Comparison of ENCODE assay signal across 16 cellular contexts in genomic region chr2:43160778-43161177, GRCh38.
DNase-seq lines count a peak whose midpoint lies in the region; ATAC-seq and TF ChIP-seq lines count a peak whose summit lies in the region.
"Had no signal": no experiment of that assay in that cellular context is flagged by ENCODE, and none has a peak within 500 bp of the region (broad histone marks: within the 10 kb centered on the region; RNA-seq: fewer than 3 reads in every experiment).

No MANE protein-coding gene starts in this region.

- no peak for TF ChIP-seq EP300 in ovary (IDR thresholded peaks at IDR 0.05)

- peaks cover 33 to 46% of the 10 kb centered on the region in 2 donors for H3K4me1 Mint-ChIP-seq in natural killer cell
- H3K4me1 Mint-ChIP-seq in natural killer cell treated with Interleukin-12 subunit alpha and Interleukin-12 subunit beta and Interleukin-15 and Interleukin-18, amount 100 ng/mL, for 72 hours (ENCODE audit: low read depth in 2 of 2), result peaks cover 34 to 41% of the 10 kb centered on the region in 2 donors
- peaks cover 42% of the 10 kb centered on the region for H3K4me1 Mint-ChIP-seq in activated naive CD8-positive, alpha-beta T cell treated with anti-CD3 and anti-CD28 coated beads, Interleukin-2, amount 10 ng/mL, durations not matched to agents 7 days and 5 days

- no peak overlapping the region for H3K4me3 ChIP-seq in ovary
- H3K4me3 ChIP-seq: body of pancreas, GM12878, left lung, tibial nerve had no signal

- intact Hi-C loops in natural killer cell (cut with micrococcal nuclease) (no loop called here), ovary (cut with DNase I) (no loop called here)

- H3K27ac ChIP-seq in ovary, result no peak overlapping the region

- H3K36me3 Mint-ChIP-seq in natural killer cell, result no peaks in the 10 kb centered on the region
- H3K36me3 Mint-ChIP-seq in natural killer cell treated with Interleukin-12 subunit alpha and Interleukin-12 subunit beta and Interleukin-15 and Interleukin-18, amount 100 ng/mL, for 72 hours, result no peaks in the 10 kb centered on the region
- H3K36me3 Mint-ChIP-seq in activated naive CD8-positive, alpha-beta T cell treated with anti-CD3 and anti-CD28 coated beads, Interleukin-2, amount 10 ng/mL, durations not matched to agents 7 days and 5 days, result no peaks in the 10 kb centered on the region

- WGBS in ovary, 3 donors, result 83 to 89% (median 87%) methylated on average over 5 of the region's 5 CpGs

- no peak for TF ChIP-seq POLR2A in ovary (IDR thresholded peaks at IDR 0.05)

- no peak overlapping the region for H3K4me3 Mint-ChIP-seq in natural killer cell
- H3K4me3 Mint-ChIP-seq in natural killer cell treated with Interleukin-12 subunit alpha and Interleukin-12 subunit beta and Interleukin-15 and Interleukin-18, amount 100 ng/mL, for 72 hours, result no peak overlapping the region
- H3K4me3 Mint-ChIP-seq in activated naive CD8-positive, alpha-beta T cell treated with anti-CD3 and anti-CD28 coated beads, Interleukin-2, amount 10 ng/mL, durations not matched to agents 7 days and 5 days, result no peak overlapping the region

- POLR2A ChIA-PET in activated naive CD8-positive, alpha-beta T cell treated with anti-CD3 and anti-CD28 coated beads, Interleukin-2, amount 10 ng/mL, durations not matched to agents 7 days and 5 days (lab: Charles Lee), result interaction anchor here (0.8 to 28.7 kb wide), 4 partner anchors 9 to 60 kb away, joined by 3 to 585 read pairs (median 22); partner anchors contain the start of gene ZFP36L2

- no peaks in the 10 kb centered on the region for H3K27me3 Mint-ChIP-seq in natural killer cell (ENCODE audit: low read depth in 2 of 2)
- no peaks in the 10 kb centered on the region for H3K27me3 Mint-ChIP-seq in natural killer cell treated with Interleukin-12 subunit alpha and Interleukin-12 subunit beta and Interleukin-15 and Interleukin-18, amount 100 ng/mL, for 72 hours
- H3K27me3 Mint-ChIP-seq in activated naive CD8-positive, alpha-beta T cell treated with anti-CD3 and anti-CD28 coated beads, Interleukin-2, amount 10 ng/mL, durations not matched to agents 7 days and 5 days, result no peaks in the 10 kb centered on the region

- ATAC-seq in natural killer cell, result no peak
- ATAC-seq in natural killer cell treated with Interleukin-12 subunit alpha and Interleukin-12 subunit beta and Interleukin-15 and Interleukin-18, amount 100 ng/mL, for 72 hours, result no peak
- ATAC-seq in activated naive CD8-positive, alpha-beta T cell treated with anti-CD3 and anti-CD28 coated beads, Interleukin-2, amount 10 ng/mL, durations not matched to agents 7 days and 5 days (ENCODE audit: low read depth), result no peak
- no peak for ATAC-seq in GM19324 (IDR thresholded peaks at IDR 0.05; ENCODE audit: low FRiP score, unreplicated experiment)
- ATAC-seq: GM12878, left lung, SK-N-SH treated with all-trans-retinoic acid at 6 μM for 48 hours had no signal

- peaks cover 14% of the 10 kb centered on the region for H3K4me1 ChIP-seq in ovary (ENCODE audit: insufficient read depth)

- TF ChIP-seq CTCF in natural killer cell (IDR thresholded peaks at IDR 0.05) (no peak), ovary (IDR thresholded peaks at IDR 0.05) (no peak)

- H3K27me3 ChIP-seq in ovary, result no peaks in the 10 kb centered on the region
- H3K27me3 ChIP-seq: body of pancreas, left lung, tibial nerve had no signal

- H3K9me3 ChIP-seq in ovary, result no peaks in the 10 kb centered on the region
- H3K9me3 ChIP-seq: body of pancreas, left lung, tibial nerve had no signal

- no peaks in the 10 kb centered on the region for H3K36me3 ChIP-seq in ovary
- H3K36me3 ChIP-seq: left lung, tibial nerve had no signal

- DNase-seq in natural killer cell (no peak), mucosa of gallbladder (ENCODE audit: low spot score) (peak; percentile 52), cortex of kidney (lab: John Stamatoyannopoulos, UW) (no peak), ovary (no peak), foreskin melanocyte (no peak)
- DNase-seq in natural killer cell treated with Interleukin-12 subunit alpha and Interleukin-12 subunit beta and Interleukin-15 and Interleukin-18, amount 100 ng/mL, for 72 hours (ENCODE audit: low spot score), result no peak
- no peak for DNase-seq in activated naive CD8-positive, alpha-beta T cell treated with anti-CD3 and anti-CD28 coated beads, Interleukin-2, amount 10 ng/mL, durations not matched to agents 7 days and 5 days
- DNase-seq: AML-193; EL; left lung; stimulated activated CD4-positive, alpha-beta T cell treated with anti-CD3 and anti-CD28 coated beads, Interleukin-15, amount 100 ng/mL, for 24 hours had no signal

- H3K27ac Mint-ChIP-seq in natural killer cell, result peak overlapping the region; percentile 95 to 97
- H3K27ac Mint-ChIP-seq in natural killer cell treated with Interleukin-12 subunit alpha and Interleukin-12 subunit beta and Interleukin-15 and Interleukin-18, amount 100 ng/mL, for 72 hours, result peak overlapping the region in 1 of 2 donors; percentile 99
- peak overlapping the region; percentile 95 for H3K27ac Mint-ChIP-seq in activated naive CD8-positive, alpha-beta T cell treated with anti-CD3 and anti-CD28 coated beads, Interleukin-2, amount 10 ng/mL, durations not matched to agents 7 days and 5 days

- H3K9me3 Mint-ChIP-seq in natural killer cell, result no peaks in the 10 kb centered on the region
- no peaks in the 10 kb centered on the region for H3K9me3 Mint-ChIP-seq in natural killer cell treated with Interleukin-12 subunit alpha and Interleukin-12 subunit beta and Interleukin-15 and Interleukin-18, amount 100 ng/mL, for 72 hours
- no peaks in the 10 kb centered on the region for H3K9me3 Mint-ChIP-seq in activated naive CD8-positive, alpha-beta T cell treated with anti-CD3 and anti-CD28 coated beads, Interleukin-2, amount 10 ng/mL, durations not matched to agents 7 days and 5 days
